1 cellular context compared by ENCODE assay signal in the genomic region with DNA sequence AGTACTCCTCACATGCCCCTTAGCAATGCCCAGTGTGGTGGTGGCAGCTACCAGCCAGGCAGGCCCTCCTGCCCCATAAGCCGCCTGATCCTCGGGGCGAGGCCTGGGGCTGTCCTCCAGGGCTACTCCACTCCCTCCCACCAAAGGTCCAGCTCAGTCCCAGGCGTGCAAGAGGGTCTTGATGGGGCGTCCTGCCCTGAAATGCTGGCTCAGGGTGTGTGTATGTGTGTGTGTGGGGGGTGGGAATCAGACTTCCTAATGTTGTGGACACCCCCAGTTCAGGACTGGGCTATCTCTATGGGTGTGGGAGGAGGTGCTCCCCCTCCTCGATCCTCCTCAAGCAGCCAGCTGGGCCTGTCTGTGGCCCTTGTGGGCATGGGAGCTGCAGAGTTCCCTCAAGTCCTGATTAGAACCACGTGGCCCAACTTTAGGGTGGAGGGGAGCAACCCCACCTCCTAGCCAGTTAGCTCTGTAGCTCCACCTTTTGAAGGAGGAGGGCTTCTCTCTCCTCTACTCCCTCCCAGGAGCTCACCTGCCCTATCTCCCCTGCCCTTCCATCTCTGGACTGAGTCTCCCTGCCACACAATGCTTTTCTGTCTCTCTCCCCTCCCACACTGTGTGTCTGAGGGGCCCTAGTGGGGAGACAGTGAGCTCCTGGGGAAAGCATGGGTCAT.
TF ChIP-seq lines count a peak whose summit lies in the region.

No MANE protein-coding gene starts in this region.

TF ChIP-seq in IMR-90, 13 proteins besides CTCF, POLR2A, EP300 and RAD21:
- TF ChIP-seq, protein P1, sequence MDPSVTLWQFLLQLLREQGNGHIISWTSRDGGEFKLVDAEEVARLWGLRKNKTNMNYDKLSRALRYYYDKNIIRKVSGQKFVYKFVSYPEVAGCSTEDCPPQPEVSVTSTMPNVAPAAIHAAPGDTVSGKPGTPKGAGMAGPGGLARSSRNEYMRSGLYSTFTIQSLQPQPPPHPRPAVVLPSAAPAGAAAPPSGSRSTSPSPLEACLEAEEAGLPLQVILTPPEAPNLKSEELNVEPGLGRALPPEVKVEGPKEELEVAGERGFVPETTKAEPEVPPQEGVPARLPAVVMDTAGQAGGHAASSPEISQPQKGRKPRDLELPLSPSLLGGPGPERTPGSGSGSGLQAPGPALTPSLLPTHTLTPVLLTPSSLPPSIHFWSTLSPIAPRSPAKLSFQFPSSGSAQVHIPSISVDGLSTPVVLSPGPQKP (IDR thresholded peaks at IDR 0.05; ENCODE audit: borderline replicate concordance, low read depth, low read length) = no peak
- TF ChIP-seq NFE2L2 (IDR thresholded peaks at IDR 0.05; ENCODE audit: low read depth, low read length) (no peak), MAZ (IDR thresholded peaks at IDR 0.05; ENCODE audit: borderline replicate concordance, low read depth, low read length) (no peak), CHD1 (IDR thresholded peaks at IDR 0.05; ENCODE audit: low read depth, low read length) (no peak), RFX5 (IDR thresholded peaks at IDR 0.05; ENCODE audit: low read depth, low read length) (no peak), USF2 (IDR thresholded peaks at IDR 0.05; ENCODE audit: low read depth, low read length) (no peak), CEBPB (IDR thresholded peaks at IDR 0.05; ENCODE audit: low read depth, low read length) (no peak), MAFK (IDR thresholded peaks at IDR 0.05; ENCODE audit: low read depth, low read length) (no peak), BHLHE40 (IDR thresholded peaks at IDR 0.05; ENCODE audit: low read depth, low read length) (no peak), MXI1 (IDR thresholded peaks at IDR 0.05; ENCODE audit: borderline replicate concordance, low read depth, low read length) (no peak), RCOR1 (IDR thresholded peaks at IDR 0.05; ENCODE audit: insufficient replicate concordance, low read length) (no peak), FOS (IDR thresholded peaks at IDR 0.05; ENCODE audit: low read depth, low read length) (no peak), SMC3 (IDR thresholded peaks at IDR 0.05; ENCODE audit: low read depth, low read length) (no peak)
TF ChIP-seq in IMR-90: peak in this region for 0.
